In genomic region chr6:106085984-106086832, GRCh38 we compare ENCODE assay signal across 8 cellular contexts. TPM values are rescaled to one million over a fixed set of nuclear protein-coding genes. Genes with fewer than 3 reads are reported as not detected.
DNase-seq lines count a peak whose midpoint lies in the region; ATAC-seq and TF ChIP-seq lines count a peak whose summit lies in the region.

TSS of gene PRDM1 (plus strand) at chr6:106086336. CDS start at chr6:106086554, 218 bp downstream.

- ATAC-seq in GM18520 (IDR thresholded peaks at IDR 0.05; ENCODE audit: unreplicated experiment) (peak; percentile 70), HG03045 (IDR thresholded peaks at IDR 0.05; ENCODE audit: unreplicated experiment) (peak; percentile 77), WTC11 (peak; percentile 87)

- peak within 1 kb of the TSS; percentile 51; the same call in 1 of the 2 replicates for H3K27ac Mint-ChIP-seq in WTC11

- CTCF ChIA-PET in WTC11 (lab: Charles Lee) = interaction anchor here (0.7 to 2.7 kb wide), 10 partner anchors 54 to 683 kb away, joined by 3 to 26 read pairs (median 3); partner anchors contain the start of gene PREP

- H3K4me1 Mint-ChIP-seq in WTC11 = peaks cover 44% of the 10 kb centered on the region

- peak within 1 kb of the TSS; percentile 27 for H3K27ac ChIP-seq in caudate nucleus (ENCODE audit: low read depth, low read length)

- no peaks in the 10 kb centered on the region for H3K36me3 Mint-ChIP-seq in WTC11

- POLR2A ChIA-PET in WTC11 (lab: Charles Lee) = interaction anchor here (0.5 to 1.2 kb wide), 2 partner anchors 37 to 141 kb away, joined by 3 read pairs; no protein-coding TSS in a partner anchor

- DNase-seq in A172 (ENCODE audit: low spot score) = peak; percentile 66
- peak; percentile 31 for DNase-seq in NCI-H2171 (lab: John Stamatoyannopoulos, UW)
- DNase-seq in WTC11 (ENCODE audit: low spot score) = peak; percentile 81
- peak in 15 of 61 donors; percentile 4 to 89 (median 19) for DNase-seq in caudate nucleus (lab: John Stamatoyannopoulos, UW)
- peak; percentile 88 for DNase-seq in kidney tubule cell (ENCODE audit: low spot score)
- peak; percentile 58 for DNase-seq in stimulated activated CD4-positive, alpha-beta T cell treated with anti-CD3 and anti-CD28 coated beads, Interleukin-1b, Interleukin-23, amount 100 ng/mL, for 4 hours (ENCODE audit: low read depth in 2 of 2)

- H3K27me3 Mint-ChIP-seq in WTC11 (ENCODE audit: low read depth) = peaks cover 28% of the 10 kb centered on the region

- peak within 1 kb of the TSS; percentile 82 for H3K4me3 Mint-ChIP-seq in WTC11

- no peak for TF ChIP-seq CTCF in WTC11 (IDR thresholded peaks at IDR 0.05)

- no peaks in the 10 kb centered on the region for H3K9me3 Mint-ChIP-seq in WTC11

TF ChIP-seq in WTC11, 78 proteins besides CTCF, POLR2A, EP300 and RAD21:
- TF ChIP-seq FOXP1 (CRISPR knock-in tag; IDR thresholded peaks at IDR 0.05; ENCODE audit: borderline replicate concordance) (peak; percentile 50; the same call in 1 of the 2 replicates), RELA (CRISPR knock-in tag; IDR thresholded peaks at IDR 0.05; ENCODE audit: borderline replicate concordance) (no peak), ETV6 (CRISPR knock-in tag; IDR thresholded peaks at IDR 0.05) (0 out of 2 replicates have a peak, but pooled peaks have one; percentile 60), OVOL2 (CRISPR knock-in tag; IDR thresholded peaks at IDR 0.05; ENCODE audit: borderline replicate concordance) (no peak), PRRX2 (CRISPR knock-in tag; IDR thresholded peaks at IDR 0.05) (no peak), CBFB (CRISPR knock-in tag; IDR thresholded peaks at IDR 0.05; ENCODE audit: low read depth) (no peak), SMAD3 (CRISPR knock-in tag; IDR thresholded peaks at IDR 0.05; ENCODE audit: borderline replicate concordance) (no peak), FOXP4 (CRISPR knock-in tag; IDR thresholded peaks at IDR 0.05) (peak; percentile 67), MYBL2 (CRISPR knock-in tag; IDR thresholded peaks at IDR 0.05) (0 out of 2 replicates have a peak, but pooled peaks have one; percentile 24), SP1 (CRISPR knock-in tag; conservative IDR thresholded peaks at IDR 0.05) (peak; percentile 46; the same call in 1 of the 2 replicates), ZNF416 (CRISPR knock-in tag; IDR thresholded peaks at IDR 0.05) (no peak)
- TF ChIP-seq, protein P1, sequence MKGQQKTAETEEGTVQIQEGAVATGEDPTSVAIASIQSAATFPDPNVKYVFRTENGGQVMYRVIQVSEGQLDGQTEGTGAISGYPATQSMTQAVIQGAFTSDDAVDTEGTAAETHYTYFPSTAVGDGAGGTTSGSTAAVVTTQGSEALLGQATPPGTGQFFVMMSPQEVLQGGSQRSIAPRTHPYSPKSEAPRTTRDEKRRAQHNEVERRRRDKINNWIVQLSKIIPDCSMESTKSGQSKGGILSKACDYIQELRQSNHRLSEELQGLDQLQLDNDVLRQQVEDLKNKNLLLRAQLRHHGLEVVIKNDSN (CRISPR knock-in tag; IDR thresholded peaks at IDR 0.05) = 0 out of 2 replicates have a peak, but pooled peaks have one; percentile 8
- TF ChIP-seq, protein P2, sequence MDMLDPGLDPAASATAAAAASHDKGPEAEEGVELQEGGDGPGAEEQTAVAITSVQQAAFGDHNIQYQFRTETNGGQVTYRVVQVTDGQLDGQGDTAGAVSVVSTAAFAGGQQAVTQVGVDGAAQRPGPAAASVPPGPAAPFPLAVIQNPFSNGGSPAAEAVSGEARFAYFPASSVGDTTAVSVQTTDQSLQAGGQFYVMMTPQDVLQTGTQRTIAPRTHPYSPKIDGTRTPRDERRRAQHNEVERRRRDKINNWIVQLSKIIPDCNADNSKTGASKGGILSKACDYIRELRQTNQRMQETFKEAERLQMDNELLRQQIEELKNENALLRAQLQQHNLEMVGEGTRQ (CRISPR knock-in tag; IDR thresholded peaks at IDR 0.05) = 0 out of 2 replicates have a peak, but pooled peaks have one; percentile 16
- TF ChIP-seq, protein P3, sequence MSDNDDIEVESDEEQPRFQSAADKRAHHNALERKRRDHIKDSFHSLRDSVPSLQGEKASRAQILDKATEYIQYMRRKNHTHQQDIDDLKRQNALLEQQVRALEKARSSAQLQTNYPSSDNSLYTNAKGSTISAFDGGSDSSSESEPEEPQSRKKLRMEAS (CRISPR knock-in tag; IDR thresholded peaks at IDR 0.05) = peak; percentile 63; the same call in 1 of the 2 replicates
TF ChIP-seq in WTC11: peak in this region for 8.

RNA-seq across cellular contexts. Expression of gene PRDM1, which starts in this region (rescaled TPM):
- 0.19 and 0.31 TPM in 2 replicates for total RNA-seq in A172 (2014; rRNA removed; shearing (Covaris generic))
- 0.78 to 1.8 TPM (median 1.2 TPM) in 3 replicates for total RNA-seq in WTC11 (2021)

Comparison
In these comparisons a context has a peak if more than half of its experiments do, and no peak if none do; other contexts are left out.
1. Peak in DNase-seq in A172; RNA of the gene not detected or under 1 TPM.